In genomic region chr2:205660521-205661124, GRCh38 we compare ENCODE assay signal across 9 cellular contexts. TPM values are rescaled to one million over a fixed set of nuclear protein-coding genes. Genes with fewer than 3 reads are reported as not detected.
DNase-seq lines count a peak whose midpoint lies in the region; ATAC-seq and TF ChIP-seq lines count a peak whose summit lies in the region.
"Had no signal": no experiment of that assay in that cellular context is flagged by ENCODE, and none has a peak within 500 bp of the region (broad histone marks: within the 10 kb centered on the region; RNA-seq: fewer than 3 reads in every experiment).

No MANE protein-coding gene starts in this region.

- TF ChIP-seq CTCF in breast epithelium (IDR thresholded peaks at IDR 0.05) (no peak), endodermal cell (conservative IDR thresholded peaks at IDR 0.05) (no peak), progenitor cell of endocrine pancreas (IDR thresholded peaks at IDR 0.05; ENCODE audit: unreplicated experiment) (no peak)

- no peak overlapping the region for H3K4me3 Mint-ChIP-seq in endodermal cell
- H3K4me3 Mint-ChIP-seq in progenitor cell of endocrine pancreas (ENCODE audit: low read depth): no peak overlapping the region

- H3K9me3 Mint-ChIP-seq in endodermal cell: peaks cover 5% of the 10 kb centered on the region
- H3K9me3 Mint-ChIP-seq in progenitor cell of endocrine pancreas (ENCODE audit: low read depth): no peaks in the 10 kb centered on the region

- H3K4me3 ChIP-seq in breast epithelium (no peak overlapping the region), skeletal muscle satellite cell (ENCODE audit: low read length) (peak overlapping the region; percentile 55), endodermal cell (ENCODE audit: low read length) (no peak overlapping the region)
- H3K4me3 ChIP-seq: body of pancreas had no signal

- 85 to 94% methylated on average over 8 of the region's 8 CpGs for WGBS in endodermal cell (ENCODE audit: insufficient coverage in 1 of 2, insufficient read length in 1 of 2), 2 experiments

- H3K27me3 Mint-ChIP-seq in endodermal cell (ENCODE audit: insufficient read depth): peaks cover 21% of the 10 kb centered on the region
- peaks cover 5% of the 10 kb centered on the region for H3K27me3 Mint-ChIP-seq in progenitor cell of endocrine pancreas

- intact Hi-C loops in breast epithelium (cut with DNase I; ENCODE audit: low total_unique reads): no loop called here
- intact Hi-C loops in posterior cingulate gyrus (cut with DNase I): no loop called here

- peak; percentile 61 for DNase-seq in Ammon's horn (ENCODE audit: low spot score)
- DNase-seq in NOMO-1 treated with DMSO at 0.1 percent for 48 hours (lab: John Stamatoyannopoulos, UW; ENCODE audit: unreplicated experiment): peak; percentile 8
- DNase-seq in breast epithelium (ENCODE audit: low spot score in 2 of 2): peak in 1 of 2 donors; percentile 50
- no peak for DNase-seq in endodermal cell
- no peak for DNase-seq in posterior cingulate gyrus
- DNase-seq in progenitor cell of endocrine pancreas (ENCODE audit: low spot score, unreplicated experiment): no peak

- H3K9ac ChIP-seq in skeletal muscle satellite cell (ENCODE audit: low read depth, low read length) (peak overlapping the region; percentile 64), endodermal cell (ENCODE audit: extremely low read depth, low read length, poor library complexity, severe bottlenecking) (no peak overlapping the region)

- H3K27me3 ChIP-seq in breast epithelium (no peaks in the 10 kb centered on the region), skeletal muscle satellite cell (ENCODE audit: control insufficient read depth, insufficient read depth, low read length) (no peaks in the 10 kb centered on the region), endodermal cell (ENCODE audit: control insufficient read depth, insufficient read depth, low read length, poor library complexity, severe bottlenecking) (peaks cover 37% of the 10 kb centered on the region)
- H3K27me3 ChIP-seq: body of pancreas had no signal

- peak; percentile 46 for ATAC-seq in GM21423 (IDR thresholded peaks at IDR 0.05; ENCODE audit: unreplicated experiment)
- ATAC-seq: body of pancreas had no signal

- H3K4me2 ChIP-seq in skeletal muscle satellite cell (ENCODE audit: low read length): peak overlapping the region; percentile 83

- H3K4me1 ChIP-seq in breast epithelium: no peaks in the 10 kb centered on the region
- peaks cover 46% of the 10 kb centered on the region for H3K4me1 ChIP-seq in skeletal muscle satellite cell (ENCODE audit: control insufficient read depth, insufficient read depth, low read length)
- no peaks in the 10 kb centered on the region for H3K4me1 ChIP-seq in endodermal cell (ENCODE audit: control insufficient read depth, insufficient read depth, low read length)
- H3K4me1 ChIP-seq: body of pancreas had no signal

- H3K36me3 ChIP-seq in breast epithelium (no peaks in the 10 kb centered on the region), skeletal muscle satellite cell (ENCODE audit: insufficient read depth, low read length) (no peaks in the 10 kb centered on the region), endodermal cell (ENCODE audit: control insufficient read depth, insufficient read depth, low read length) (no peaks in the 10 kb centered on the region)

- H3K36me3 Mint-ChIP-seq in endodermal cell (ENCODE audit: low read depth) (no peaks in the 10 kb centered on the region), progenitor cell of endocrine pancreas (ENCODE audit: insufficient read depth) (no peaks in the 10 kb centered on the region)

- H3K9me3 ChIP-seq in breast epithelium (no peaks in the 10 kb centered on the region), skeletal muscle satellite cell (replicated peaks; ENCODE audit: low read length) (no peaks in the 10 kb centered on the region), endodermal cell (ENCODE audit: control insufficient read depth, low read length) (no peaks in the 10 kb centered on the region)
- H3K9me3 ChIP-seq: body of pancreas had no signal

- H3K4me1 Mint-ChIP-seq in endodermal cell (no peaks in the 10 kb centered on the region), progenitor cell of endocrine pancreas (ENCODE audit: low read depth) (peaks cover 5% of the 10 kb centered on the region)

- TF ChIP-seq POLR2A in breast epithelium (IDR thresholded peaks at IDR 0.05): no peak

- H3K27ac ChIP-seq in breast epithelium (peak overlapping the region; percentile 1 to 34), endodermal cell (ENCODE audit: low read depth, low read length) (no peak overlapping the region)
- H3K27ac ChIP-seq: body of pancreas had no signal

- H3K27ac Mint-ChIP-seq in endodermal cell (no peak overlapping the region), progenitor cell of endocrine pancreas (no peak overlapping the region)

RNA-seq across cellular contexts. Expression of gene NRP2, which starts 21.7 kb away (rescaled TPM):
- total RNA-seq in breast epithelium (10 to 100 TPM; 18.4 to 32.0 (median 23.9) TPM), endodermal cell (10 to 100 TPM; 69.7 to 92.4 TPM), progenitor cell of endocrine pancreas (6.3 and 14.3 TPM in 2 replicates)
- 3.3 and 9.2 TPM in 2 replicates for total RNA-seq in skeletal muscle satellite cell (2012; rRNA removed)
- 79.4 TPM for polyA plus RNA-seq in endodermal cell (2013, experiment 1 of 2)
- 80.4 TPM for polyA plus RNA-seq in endodermal cell (2013, experiment 2 of 2)

Comparison
In these comparisons a context has a peak if more than half of its experiments do, and no peak if none do; other contexts are left out.
1. DNase-seq: peak in Ammon's horn (single experiment) and NOMO-1 treated with DMSO at 0.1 percent for 48 hours (single experiment); none in endodermal cell (single experiment), posterior cingulate gyrus (0 of 10) and progenitor cell of endocrine pancreas (single experiment).